ENCODE assay signal across 10 cellular contexts in the genomic region with DNA sequence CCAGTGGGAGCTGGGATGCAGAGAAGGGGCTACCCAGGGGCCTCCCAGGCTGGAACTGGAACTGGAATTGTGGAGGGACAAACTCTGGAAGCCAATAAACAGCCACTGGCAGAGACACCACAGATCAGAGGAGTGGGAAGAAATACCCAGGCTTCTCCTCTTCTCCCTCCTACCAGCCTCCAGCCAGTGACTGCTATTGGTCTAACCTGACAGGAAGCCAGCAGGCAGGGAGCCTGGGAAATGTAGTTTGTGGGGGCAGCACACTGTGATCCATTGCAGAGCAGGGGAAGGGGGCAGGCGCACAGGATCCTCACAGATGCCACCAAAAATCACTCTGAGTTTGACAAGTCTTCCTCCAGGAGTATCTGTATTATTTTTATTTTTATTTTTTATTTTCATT. TPM values are rescaled to one million over a fixed set of nuclear protein-coding genes. Genes with fewer than 3 reads are reported as not detected.
DNase-seq lines count a peak whose midpoint lies in the region; ATAC-seq and TF ChIP-seq lines count a peak whose summit lies in the region.
"Had no signal": no experiment of that assay in that cellular context is flagged by ENCODE, and none has a peak within 500 bp of the region (broad histone marks: within the 10 kb centered on the region; RNA-seq: fewer than 3 reads in every experiment).

No MANE protein-coding gene starts in this region.

- H3K9me3 ChIP-seq in OCI-LY7 (ENCODE audit: low read length) = no peaks in the 10 kb centered on the region
- H3K9me3 ChIP-seq: SJSA1 had no signal

- no peaks in the 10 kb centered on the region for H4K20me1 ChIP-seq in OCI-LY7 (ENCODE audit: insufficient read depth, low read length)

- H3K4me2 ChIP-seq in OCI-LY7 (ENCODE audit: low read length) = no peak overlapping the region

- TF ChIP-seq CTCF in Calu3 (IDR thresholded peaks at IDR 0.05; ENCODE audit: unreplicated experiment) (no peak), GM20000 (IDR thresholded peaks at IDR 0.05; ENCODE audit: extremely low read depth, missing control alignments) (no peak), OCI-LY7 (conservative IDR thresholded peaks at IDR 0.05; ENCODE audit: low read length) (no peak), type B pancreatic cell (conservative IDR thresholded peaks at IDR 0.05) (no peak)

- no peak overlapping the region for H3K4me3 ChIP-seq in OCI-LY7 (ENCODE audit: low read depth, low read length, poor library complexity, severe bottlenecking)
- H3K4me3 ChIP-seq: SJSA1 had no signal

- peak; percentile 48 for DNase-seq in Calu3
- peak; percentile 51 for DNase-seq in GM20000 (ENCODE audit: low spot score)
- peak; percentile 46 for DNase-seq in OCI-LY7 (ENCODE audit: low spot score)
- DNase-seq in hepatic stellate cell (ENCODE audit: low spot score) = peak; percentile 60
- no peak for DNase-seq in immature natural killer cell
- DNase-seq in type B pancreatic cell (ENCODE audit: extremely low spot score, unreplicated experiment) = no peak

- CTCF ChIA-PET in Calu3 (lab: Charles Lee) = interaction anchor here (0.6 kb wide), 1 partner anchor 1626 kb away, joined by 5 read pairs; no protein-coding TSS in a partner anchor
- CTCF ChIA-PET in OCI-LY7 (lab: Charles Lee; ENCODE audit: unreplicated experiment) = no interaction called here

- H3K4me1 ChIP-seq in OCI-LY7 (ENCODE audit: insufficient read depth, low read length, poor library complexity, severe bottlenecking) = no peaks in the 10 kb centered on the region
- H3K4me1 ChIP-seq: SJSA1 had no signal

- H3K27ac ChIP-seq in OCI-LY7 (ENCODE audit: low read depth, low read length, poor library complexity, severe bottlenecking) = no peak overlapping the region
- H3K27ac ChIP-seq: SJSA1 had no signal

- POLR2A ChIA-PET in OCI-LY7 (lab: Charles Lee) = no interaction called here

- no peaks in the 10 kb centered on the region for H3K36me3 Mint-ChIP-seq in Calu3 (ENCODE audit: insufficient read depth, unreplicated experiment)
- peaks cover 0 to 5% (median 4%) of the 10 kb centered on the region in 3 donors for H3K36me3 Mint-ChIP-seq in immature natural killer cell
- no peaks in the 10 kb centered on the region for H3K36me3 Mint-ChIP-seq in type B pancreatic cell

- intact Hi-C loops in Calu3 (cut with micrococcal nuclease; ENCODE audit: unreplicated experiment) = no loop called here
- intact Hi-C loops in OCI-LY7 (cut with micrococcal nuclease; ENCODE audit: unreplicated experiment) = no loop called here

- no peaks in the 10 kb centered on the region for H3K9me2 ChIP-seq in OCI-LY7 (ENCODE audit: insufficient read depth, low read length)

- H3K36me3 ChIP-seq in OCI-LY7 (ENCODE audit: insufficient read depth, low read length) = no peaks in the 10 kb centered on the region
- H3K36me3 ChIP-seq: SJSA1 had no signal

- no peaks in the 10 kb centered on the region for H3K79me2 ChIP-seq in OCI-LY7 (ENCODE audit: insufficient read depth, low read depth, low read length)

- H3K4me1 Mint-ChIP-seq in Calu3 (ENCODE audit: low read depth, unreplicated experiment) (no peaks in the 10 kb centered on the region), immature natural killer cell (peaks cover 0 to under 1% of the 10 kb centered on the region in 2 donors), type B pancreatic cell (ENCODE audit: unreplicated experiment) (peaks cover 5% of the 10 kb centered on the region)

- ATAC-seq in GM21717 (IDR thresholded peaks at IDR 0.05; ENCODE audit: unreplicated experiment) = no peak
- ATAC-seq in HG02623 (IDR thresholded peaks at IDR 0.05; ENCODE audit: unreplicated experiment) = no peak

- peaks cover 100% of the 10 kb centered on the region for H3K27me3 Mint-ChIP-seq in Calu3 (ENCODE audit: unreplicated experiment)
- peaks cover 13 to 31% (median 18%) of the 10 kb centered on the region in 3 donors for H3K27me3 Mint-ChIP-seq in immature natural killer cell (ENCODE audit: low read depth in 3 of 3)
- peaks cover 58% of the 10 kb centered on the region for H3K27me3 Mint-ChIP-seq in type B pancreatic cell

- H3K4me3 Mint-ChIP-seq in Calu3 (ENCODE audit: low read depth, unreplicated experiment) (no peak overlapping the region), immature natural killer cell (no peak overlapping the region), type B pancreatic cell (no peak overlapping the region)
- H3K4me3 Mint-ChIP-seq: naive thymus-derived CD8-positive, alpha-beta T cell had no signal

- H3K27ac Mint-ChIP-seq in Calu3 (ENCODE audit: unreplicated experiment) (no peak overlapping the region), immature natural killer cell (no peak overlapping the region), type B pancreatic cell (no peak overlapping the region)
- H3K27ac Mint-ChIP-seq: naive thymus-derived CD8-positive, alpha-beta T cell had no signal

- no TSS peak for BruUV-seq in Calu3 (replicated peaks; lab: Mats Ljungman, UMichigan)
- BruUV-seq in OCI-LY7 (replicated peaks; lab: Mats Ljungman, UMichigan) = no TSS peak

- no peak overlapping the region for H2AFZ ChIP-seq in OCI-LY7 (ENCODE audit: low read length)

- H3K9me3 Mint-ChIP-seq in Calu3 (ENCODE audit: low read depth, unreplicated experiment) = no peaks in the 10 kb centered on the region
- peaks cover 0 to 2% (median 0%) of the 10 kb centered on the region in 6 donors for H3K9me3 Mint-ChIP-seq in immature natural killer cell
- no peaks in the 10 kb centered on the region for H3K9me3 Mint-ChIP-seq in type B pancreatic cell

RNA-seq across cellular contexts. Expression of gene MLN, which starts 12.1 kb away (rescaled TPM):
- total RNA-seq in Calu3 (2022) = not detected in 2 replicates
- total RNA-seq in OCI-LY7 (2014; rRNA removed; shearing (Covaris generic)) = not detected in 2 replicates
- total RNA-seq in OCI-LY7 (2022) = not detected in 2 replicates
- polyA plus RNA-seq in immature natural killer cell = not detected
- 0.65 and 4.6 TPM in 2 replicates for total RNA-seq in type B pancreatic cell (ENCODE audit: low replicate concordance)
- total RNA-seq: naive thymus-derived CD8-positive, alpha-beta T cell; SJSA1 had no signal
- polyA plus RNA-seq: naive thymus-derived CD8-positive, alpha-beta T cell had no signal

RNA-seq across cellular contexts. Expression of gene LEMD2, which starts 26.9 kb away (rescaled TPM):
- total RNA-seq in Calu3 (2022) (117 and 126 TPM in 2 replicates), OCI-LY7 (2022) (66.9 and 77.8 TPM in 2 replicates), type B pancreatic cell (ENCODE audit: low replicate concordance) (58.2 and 64.7 TPM in 2 replicates)
- 59.2 and 62.2 TPM in 2 replicates for total RNA-seq in OCI-LY7 (2014; rRNA removed; shearing (Covaris generic))
- polyA plus RNA-seq in immature natural killer cell = 10 to 100 TPM; 22.6 to 39.8 (median 23.6) TPM

Comparison
In these comparisons a context has a peak if more than half of its experiments do, and no peak if none do; other contexts are left out.
1. DNase-seq: peak in Calu3 (single experiment), GM20000 (single experiment), OCI-LY7 (single experiment) and hepatic stellate cell (single experiment); none in immature natural killer cell (0 of 3) and type B pancreatic cell (single experiment).